ENCODE assay signal across 25 cellular contexts in genomic region chr6:90715093-90715655, GRCh38.
DNase-seq lines count a peak whose midpoint lies in the region; TF ChIP-seq lines count a peak whose summit lies in the region.
"Had no signal": no experiment of that assay in that cellular context is flagged by ENCODE, and none has a peak within 500 bp of the region (broad histone marks: within the 10 kb centered on the region; RNA-seq: fewer than 3 reads in every experiment).

No MANE protein-coding gene starts in this region.

- no peaks in the 10 kb centered on the region for H3K36me3 Mint-ChIP-seq in nephron (ENCODE audit: low read depth)
- H3K36me3 Mint-ChIP-seq: activated CD8-positive, alpha-beta memory T cell treated with anti-CD3 and anti-CD28 coated beads, Interleukin-2, amount 10 ng/mL, durations not matched to agents 7 days and 5 days; CD14-positive monocyte had no signal

- H3K27ac Mint-ChIP-seq in nephron, result peak overlapping the region in 2 of 3 experiments; percentile 71 to 74
- H3K27ac Mint-ChIP-seq: activated CD4-positive, alpha-beta T cell treated with anti-CD3 and anti-CD28 coated beads, Interleukin-2, amount 10 ng/mL, durations not matched to agents 7 days and 5 days; activated CD8-positive, alpha-beta memory T cell treated with anti-CD3 and anti-CD28 coated beads, Interleukin-2, amount 10 ng/mL, durations not matched to agents 7 days and 5 days; activated T-cell treated with anti-CD3 and anti-CD28 coated beads, Interleukin-2, amount 50 U/mL, for 72 hours; CD14-positive monocyte; nephron progenitor cell had no signal

- H3K4me1 ChIP-seq in SK-N-SH (ENCODE audit: control insufficient read depth in 1 of 2, insufficient read depth in 2 of 2, low read depth in 1 of 2, low read length in 1 of 2) (no peaks in the 10 kb centered on the region; a peak in 1 of 4 replicates), fibroblast of lung (ENCODE audit: control insufficient read depth, extremely low read depth, insufficient read depth, low read length) (no peaks in the 10 kb centered on the region)
- H3K4me1 ChIP-seq: right lobe of liver, testis had no signal

- peaks cover 4% of the 10 kb centered on the region for H3F3A ChIP-seq in SK-N-SH (replicated peaks; ENCODE audit: insufficient read depth)

- 41% methylated on average over 13 of the region's 13 CpGs for WGBS in SK-N-SH (ENCODE audit: low lambda C conversion rate)

- H3K4me3 Mint-ChIP-seq in nephron, result peak overlapping the region in 1 of 3 experiments; percentile 34
- H3K4me3 Mint-ChIP-seq: activated CD4-positive, alpha-beta T cell treated with anti-CD3 and anti-CD28 coated beads, Interleukin-2, amount 10 ng/mL, durations not matched to agents 7 days and 5 days; activated CD8-positive, alpha-beta memory T cell treated with anti-CD3 and anti-CD28 coated beads, Interleukin-2, amount 10 ng/mL, durations not matched to agents 7 days and 5 days; activated T-cell treated with anti-CD3 and anti-CD28 coated beads, Interleukin-2, amount 50 U/mL, for 72 hours; CD14-positive monocyte; nephron progenitor cell had no signal

- TF ChIP-seq EP300 in SK-N-SH (IDR thresholded peaks at IDR 0.05; ENCODE audit: borderline replicate concordance in 1 of 2, low read depth in 1 of 2, low read length in 1 of 2), result no peak

- no peaks in the 10 kb centered on the region for H3K36me3 ChIP-seq in SK-N-SH (replicated peaks in 1 of 2; ENCODE audit: control insufficient read depth in 1 of 2, insufficient read depth in 2 of 2, low read length in 1 of 2)
- H3K36me3 ChIP-seq in fibroblast of lung (ENCODE audit: control insufficient read depth, insufficient read depth, low read length), result no peaks in the 10 kb centered on the region
- H3K36me3 ChIP-seq: right lobe of liver, uterus had no signal

- no peak for TF ChIP-seq CTCF in SK-N-SH (IDR thresholded peaks at IDR 0.05)
- TF ChIP-seq CTCF in fibroblast of lung (conservative IDR thresholded peaks at IDR 0.05 in 1 of 2, IDR thresholded peaks at IDR 0.05 in 1 of 2; ENCODE audit: low read depth in 1 of 2, low read length in 2 of 2), result no peak
- no peak for TF ChIP-seq CTCF in nephron (IDR thresholded peaks at IDR 0.05; ENCODE audit: unreplicated experiment in 3 of 3)

- TF ChIP-seq RAD21 in SK-N-SH (IDR thresholded peaks at IDR 0.05; ENCODE audit: low read length), result no peak

- H3K9ac ChIP-seq in SK-N-SH, result no peak overlapping the region
- no peak overlapping the region for H3K9ac ChIP-seq in fibroblast of lung (ENCODE audit: insufficient read depth, low read length)
- H3K9ac ChIP-seq: KMS-11 had no signal

- peak; percentile 34 for DNase-seq in ELR (ENCODE audit: low read depth)
- DNase-seq in SK-N-SH, result no peak
- DNase-seq in fibroblast of lung (ENCODE audit: low read depth in 2 of 2), result peak; percentile 32 to 55
- DNase-seq in HPDE6-E6E7 (ENCODE audit: extremely low spot score), result no peak
- no peak for DNase-seq in cerebellar cortex (ENCODE audit: low spot score)
- DNase-seq in NCI-H82 (lab: John Stamatoyannopoulos, UW), result no peak
- no peak for DNase-seq in ureter (ENCODE audit: low spot score)
- DNase-seq: activated CD4-positive, alpha-beta T cell treated with anti-CD3 and anti-CD28 coated beads, Interleukin-2, amount 10 ng/mL, durations not matched to agents 7 days and 5 days; activated CD8-positive, alpha-beta memory T cell treated with anti-CD3 and anti-CD28 coated beads, Interleukin-2, amount 10 ng/mL, durations not matched to agents 7 days and 5 days; activated naive CD4-positive, alpha-beta T cell treated with anti-CD3 and anti-CD28 coated beads, Interleukin-2, amount 50 U/mL, for 16 hours; activated T-cell treated with anti-CD3 and anti-CD28 coated beads, Interleukin-2, amount 50 U/mL, for 72 hours; Calu3; central memory CD4-positive, alpha-beta T cell; midbrain; NCI-H1694; NCI-H526; nephron progenitor cell; right lobe of liver; stimulated activated naive CD4-positive, alpha-beta T cell treated with Interleukin-2 at 50 U/mL for 16 hours; testis had no signal

- no peaks in the 10 kb centered on the region for H4K20me1 ChIP-seq in SK-N-SH (ENCODE audit: insufficient read depth)
- no peaks in the 10 kb centered on the region for H4K20me1 ChIP-seq in fibroblast of lung (ENCODE audit: control insufficient read depth, extremely low read depth, insufficient read depth, low read length)

- H3K4me2 ChIP-seq in SK-N-SH, result peak overlapping the region; percentile 17; the same call in 1 of the 2 replicates
- H3K4me2 ChIP-seq in fibroblast of lung (ENCODE audit: extremely low read depth, insufficient read depth, low read length), result no peak overlapping the region
- H3K4me2 ChIP-seq: KMS-11 had no signal

- H3K4me3 ChIP-seq in SK-N-SH (ENCODE audit: low read depth in 2 of 2, low read length in 1 of 2), result no peak overlapping the region
- no peak overlapping the region for H3K4me3 ChIP-seq in fibroblast of lung (replicated peaks in 1 of 4; ENCODE audit: control extremely low read depth in 1 of 4, insufficient read depth in 1 of 4, low read depth in 3 of 4, low read length in 4 of 4)
- H3K4me3 ChIP-seq: right lobe of liver, SK-N-MC, testis, uterus had no signal

- H3K27me3 Mint-ChIP-seq in nephron (ENCODE audit: low read depth), result no peaks in the 10 kb centered on the region

- H3K27me3 ChIP-seq in SK-N-SH (ENCODE audit: insufficient read depth), result no peaks in the 10 kb centered on the region; the same call in 1 of the 2 replicates
- no peaks in the 10 kb centered on the region for H3K27me3 ChIP-seq in fibroblast of lung (ENCODE audit: control insufficient read depth, insufficient read depth, low read length)
- H3K27me3 ChIP-seq: right lobe of liver, testis, uterus had no signal

- no peaks in the 10 kb centered on the region for H3K9me2 ChIP-seq in SK-N-SH

- peak overlapping the region in 1 of 2 experiments; percentile 32; a peak in 1 of 4 replicates for H3K27ac ChIP-seq in SK-N-SH (ENCODE audit: low read depth in 2 of 2, low read length in 1 of 2)
- H3K27ac ChIP-seq in fibroblast of lung (ENCODE audit: insufficient read depth, low read length), result no peak overlapping the region
- H3K27ac ChIP-seq: KMS-11, right lobe of liver, SK-N-MC, testis, uterus had no signal

- POLR2A ChIA-PET in SK-N-SH (lab: Yijun Ruan, JAX), result no interaction called here

- no peaks in the 10 kb centered on the region for H3K9me3 Mint-ChIP-seq in nephron
- H3K9me3 Mint-ChIP-seq: activated CD4-positive, alpha-beta T cell treated with anti-CD3 and anti-CD28 coated beads, Interleukin-2, amount 10 ng/mL, durations not matched to agents 7 days and 5 days; activated T-cell treated with anti-CD3 and anti-CD28 coated beads, Interleukin-2, amount 50 U/mL, for 72 hours; CD14-positive monocyte; nephron progenitor cell had no signal

- no peak overlapping the region; the same call in 1 of the 2 replicates for H2AFZ ChIP-seq in SK-N-SH (ENCODE audit: low read depth)
- no peak overlapping the region for H2AFZ ChIP-seq in fibroblast of lung (ENCODE audit: low read length)

- peaks cover 79% of the 10 kb centered on the region for H3K4me1 Mint-ChIP-seq in nephron
- H3K4me1 Mint-ChIP-seq: activated CD4-positive, alpha-beta T cell treated with anti-CD3 and anti-CD28 coated beads, Interleukin-2, amount 10 ng/mL, durations not matched to agents 7 days and 5 days; activated CD8-positive, alpha-beta memory T cell treated with anti-CD3 and anti-CD28 coated beads, Interleukin-2, amount 10 ng/mL, durations not matched to agents 7 days and 5 days; CD14-positive monocyte had no signal

- no peaks in the 10 kb centered on the region for H3K9me3 ChIP-seq in SK-N-SH
- H3K9me3 ChIP-seq in fibroblast of lung (ENCODE audit: control insufficient read depth, insufficient read depth, low read depth, low read length), result no peaks in the 10 kb centered on the region
- H3K9me3 ChIP-seq: right lobe of liver, testis, uterus had no signal

- H3K79me2 ChIP-seq in SK-N-SH (ENCODE audit: insufficient read depth) (no peaks in the 10 kb centered on the region), fibroblast of lung (ENCODE audit: control insufficient read depth, insufficient read depth, low read length) (no peaks in the 10 kb centered on the region)

- CTCF ChIA-PET in SK-N-SH (lab: Yijun Ruan, JAX), result no interaction called here

TF ChIP-seq in SK-N-SH, 30 proteins besides CTCF, POLR2A, EP300 and RAD21:
- TF ChIP-seq FOSL2 (IDR thresholded peaks at IDR 0.05; ENCODE audit: borderline replicate concordance, low read depth), result 0 out of 2 replicates have a peak, but pooled peaks have one; percentile 12
- TF ChIP-seq NRF1 (IDR thresholded peaks at IDR 0.05; ENCODE audit: low read depth, low read length), result no peak
TF ChIP-seq in SK-N-SH: peak in this region for 1.

Comparison
In these comparisons a context has a peak if more than half of its experiments do, and no peak if none do; other contexts are left out.
1. DNase-seq: peak in ELR (single experiment) and fibroblast of lung (2 of 2); none in SK-N-SH (single experiment), HPDE6-E6E7 (single experiment), cerebellar cortex (single experiment), NCI-H82 (single experiment) and ureter (single experiment).